Comparison of ENCODE assay signal across 19 cellular contexts in the genomic region with DNA sequence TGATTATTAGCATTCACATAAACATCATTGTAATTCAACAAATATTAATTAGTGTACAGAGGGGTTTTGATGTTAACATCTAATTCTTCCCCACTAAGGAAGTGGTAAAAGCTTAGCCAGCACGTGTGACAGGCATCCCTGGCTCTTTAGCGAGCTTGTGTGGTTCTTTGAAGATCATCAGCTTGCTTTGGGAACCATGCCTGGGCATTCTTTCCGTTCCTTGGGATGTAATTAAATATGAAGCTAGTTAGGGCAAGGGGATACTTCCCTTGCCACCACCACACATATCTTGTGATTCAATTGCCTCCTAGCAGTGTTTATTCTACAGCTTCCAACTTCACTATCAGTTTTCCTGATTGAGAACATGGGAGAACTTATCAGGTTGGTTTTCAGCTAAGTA.
"Had no signal": no experiment of that assay in that cellular context is flagged by ENCODE, and none has a peak within 500 bp of the region (broad histone marks: within the 10 kb centered on the region; RNA-seq: fewer than 3 reads in every experiment).

No MANE protein-coding gene starts in this region.

- H3K36me3 ChIP-seq: colonic mucosa, gastroesophageal sphincter, pancreas, transverse colon had no signal

- H3K4me1 ChIP-seq: colonic mucosa, gastroesophageal sphincter, pancreas, testis, transverse colon had no signal

- H3K36me3 Mint-ChIP-seq: natural killer cell; stimulated activated memory B cell treated with anti-CD40 and anti-IgM and Interleukin-4, amounts not matched to agents 10 μg/mL and 1 μg/mL and 100 μg/mL, for 72 hours had no signal

- DNase-seq: colonic mucosa; dermis blood vessel endothelial cell; effector CD4-positive, alpha-beta T cell; glutamatergic neuron; islet precursor cell; mammary epithelial cell; mucosa of descending colon; natural killer cell; pancreas; right cardiac atrium; stimulated activated CD4-positive, alpha-beta T cell treated with anti-CD3 and anti-CD28 coated beads, Interleukin-4, amount 100 ng/mL, for 1 hour; testis; transverse colon had no signal

- H3K27ac Mint-ChIP-seq: natural killer cell; progenitor cell of endocrine pancreas; stimulated activated memory B cell treated with anti-CD40 and anti-IgM and Interleukin-4, amounts not matched to agents 10 μg/mL and 1 μg/mL and 100 μg/mL, for 72 hours; stimulated activated naive CD8-positive, alpha-beta T cell treated with anti-CD3 and anti-CD28 coated beads, Interleukin-15, Interleukin-2, amounts not matched to agents 100 ng/mL and 50 ng/mL, for 24 hours had no signal

- H3K4me3 Mint-ChIP-seq: natural killer cell; neural crest cell; stimulated activated memory B cell treated with anti-CD40 and anti-IgM and Interleukin-4, amounts not matched to agents 10 μg/mL and 1 μg/mL and 100 μg/mL, for 72 hours; stimulated activated naive CD8-positive, alpha-beta T cell treated with anti-CD3 and anti-CD28 coated beads, Interleukin-15, Interleukin-2, amounts not matched to agents 100 ng/mL and 50 ng/mL, for 24 hours had no signal

- H3K27me3 ChIP-seq: colonic mucosa, gastroesophageal sphincter, pancreas, testis, transverse colon had no signal

- H3K4me3 ChIP-seq: colonic mucosa, gastroesophageal sphincter, mucosa of descending colon, pancreas, testis, transverse colon had no signal

- ATAC-seq: gastroesophageal sphincter; left lobe of liver; mucosa of descending colon; natural killer cell; pancreas; right cardiac atrium; stimulated activated memory B cell treated with anti-CD40 and anti-IgM and Interleukin-4, amounts not matched to agents 10 μg/mL and 1 μg/mL and 100 μg/mL, for 72 hours had no signal

- H3K27ac ChIP-seq: colonic mucosa, gastroesophageal sphincter, pancreas, testis, transverse colon had no signal

- H3K4me1 Mint-ChIP-seq: natural killer cell; neural crest cell; stimulated activated memory B cell treated with anti-CD40 and anti-IgM and Interleukin-4, amounts not matched to agents 10 μg/mL and 1 μg/mL and 100 μg/mL, for 72 hours had no signal

- H3K9me3 ChIP-seq: colonic mucosa, gastroesophageal sphincter, mucosa of descending colon, pancreas, testis, transverse colon had no signal

- H3K27me3 Mint-ChIP-seq: progenitor cell of endocrine pancreas; stimulated activated memory B cell treated with anti-CD40 and anti-IgM and Interleukin-4, amounts not matched to agents 10 μg/mL and 1 μg/mL and 100 μg/mL, for 72 hours had no signal
